In genomic region chr9:128276008-128276573, GRCh38 we compare ENCODE assay signal across 8 cellular contexts. TPM values are rescaled to one million over a fixed set of nuclear protein-coding genes. Genes with fewer than 3 reads are reported as not detected.
DNase-seq lines count a peak whose midpoint lies in the region; ATAC-seq and TF ChIP-seq lines count a peak whose summit lies in the region.

Gene SWI5 (plus strand): TSS chr9:128276276.

- H3K4me3 ChIP-seq in adrenal gland (peak within 1 kb of the TSS; percentile 48 to 92 (median 74)), heart left ventricle (peak within 1 kb of the TSS; percentile 72 to 98 (median 93))

- peak; percentile 99 for TF ChIP-seq POLR2A in GM15510 (IDR thresholded peaks at IDR 0.05; ENCODE audit: borderline replicate concordance, extremely low read depth, insufficient read length)
- peak; percentile 66 to 72 for TF ChIP-seq POLR2A in adrenal gland (IDR thresholded peaks at IDR 0.05)
- TF ChIP-seq POLR2A in heart left ventricle (IDR thresholded peaks at IDR 0.05) = peak; percentile 77 to 97

- ATAC-seq in HG02884 (IDR thresholded peaks at IDR 0.05; ENCODE audit: unreplicated experiment) (peak; percentile 92), heart left ventricle (peak; percentile 97 to 99 (median 98))

- no peaks in the 10 kb centered on the region for H3K9me3 Mint-ChIP-seq in type B pancreatic cell

- H3K4me1 ChIP-seq in adrenal gland (replicated peaks in 1 of 2) (peaks cover 11 to 25% of the 10 kb centered on the region in 2 donors), heart left ventricle (peaks cover 0 to 41% (median 26%) of the 10 kb centered on the region in 12 donors)

- intact Hi-C loops in adrenal gland (cut with DNase I) (no loop called here), heart left ventricle (cut with DNase I) (no loop called here), posterior cingulate gyrus (cut with DNase I) (no loop called here)

- peak; percentile 88 for DNase-seq in NCI-H146 treated with DMSO at 0.1 percent for 48 hours (lab: John Stamatoyannopoulos, UW; ENCODE audit: unreplicated experiment)
- DNase-seq in T-helper 1 cell = peak; percentile 99 to 100 (median 99)
- peak; percentile 100 for DNase-seq in adrenal gland
- peak; percentile 100 for DNase-seq in heart left ventricle
- peak; percentile 98 to 100 (median 99) for DNase-seq in posterior cingulate gyrus
- DNase-seq in type B pancreatic cell (ENCODE audit: extremely low spot score, unreplicated experiment) = peak; percentile 100

- H3K36me3 ChIP-seq in adrenal gland (replicated peaks in 1 of 2) = peaks cover 0 to 28% of the 10 kb centered on the region in 2 donors
- H3K36me3 ChIP-seq in heart left ventricle = peaks cover 0 to 27% (median 25%) of the 10 kb centered on the region in 9 donors

- H3K27ac Mint-ChIP-seq in type B pancreatic cell = peak within 1 kb of the TSS; percentile 85

- H3K27me3 ChIP-seq in adrenal gland (no peaks in the 10 kb centered on the region), heart left ventricle (no peaks in the 10 kb centered on the region)

- peak within 1 kb of the TSS; percentile 94 for H3K4me3 Mint-ChIP-seq in type B pancreatic cell

- peak within 1 kb of the TSS; percentile 6 to 95 (median 75) for H3K27ac ChIP-seq in adrenal gland
- H3K27ac ChIP-seq in heart left ventricle = peak within 1 kb of the TSS; percentile 80 to 97 (median 90)

- TF ChIP-seq CTCF in adrenal gland (IDR thresholded peaks at IDR 0.05) (no peak), heart left ventricle (IDR thresholded peaks at IDR 0.05) (peak in 2 of 12 donors; percentile 5 to 18), type B pancreatic cell (conservative IDR thresholded peaks at IDR 0.05) (no peak)

- no peaks in the 10 kb centered on the region for H3K9me3 ChIP-seq in adrenal gland (replicated peaks in 1 of 3)
- no peaks in the 10 kb centered on the region for H3K9me3 ChIP-seq in heart left ventricle

- peaks cover 32% of the 10 kb centered on the region for H3K4me1 Mint-ChIP-seq in type B pancreatic cell (ENCODE audit: unreplicated experiment)

- H3K36me3 Mint-ChIP-seq in type B pancreatic cell = peaks cover 12% of the 10 kb centered on the region

- H3K27me3 Mint-ChIP-seq in type B pancreatic cell = no peaks in the 10 kb centered on the region

- 0 to 2% (median 0%) methylated on average over 10 to 38 of the region's 38 CpGs for WGBS in adrenal gland, 4 donors
- WGBS in heart left ventricle, 4 donors = 0 to 2% (median 0%) methylated on average over 15 to 38 of the region's 38 CpGs

RNA-seq across cellular contexts. Expression of gene SWI5, which starts in this region (rescaled TPM):
- total RNA-seq in adrenal gland = 10 to 100 TPM; 17.7 to 58.9 (median 26.2) TPM
- polyA plus RNA-seq in adrenal gland = 10 to 100 TPM; 20.2 to 30.1 (median 25.0) TPM
- total RNA-seq in heart left ventricle = 10 to 100 TPM; 10.8 to 23.9 (median 18.7) TPM
- 10 to 100 TPM; 25.8 to 30.6 TPM for polyA plus RNA-seq in heart left ventricle
- 23.0 and 25.1 TPM in 2 replicates for total RNA-seq in type B pancreatic cell (ENCODE audit: low replicate concordance)

Comparison
In these comparisons a context has a peak if more than half of its experiments do, and no peak if none do; other contexts are left out.
1. Peak in every context shown above with its lines: DNase-seq, ATAC-seq, H3K4me3 ChIP-seq and H3K27ac ChIP-seq.